ENCODE assay signal across 12 cellular contexts in genomic region chr12:45183263-45183662, GRCh38. TPM values are rescaled to one million over a fixed set of nuclear protein-coding genes. Genes with fewer than 3 reads are reported as not detected.
A peak's percentile ranks its signal among the peaks of the same experiment; 100 is the strongest.
DNase-seq lines count a peak whose midpoint lies in the region; ATAC-seq and TF ChIP-seq lines count a peak whose summit lies in the region.
"Had no signal": no experiment of that assay in that cellular context is flagged by ENCODE, and none has a peak within 500 bp of the region (broad histone marks: within the 10 kb centered on the region; RNA-seq: fewer than 3 reads in every experiment).

No MANE protein-coding gene starts in this region.

- TF ChIP-seq POLR2A in upper lobe of left lung (IDR thresholded peaks at IDR 0.05), result no peak

- H3K4me1 ChIP-seq in cardiac muscle cell (ENCODE audit: low read depth), result peaks cover 8% of the 10 kb centered on the region
- no peaks in the 10 kb centered on the region for H3K4me1 ChIP-seq in upper lobe of left lung

- intact Hi-C loops in left cardiac atrium (cut with DNase I), result loop anchor here in 1 of 2 donors (10.0 kb wide), 1 partner anchor 202 kb away; no protein-coding TSS in a partner anchor

- H3K27ac ChIP-seq in cardiac muscle cell (no peak overlapping the region), upper lobe of left lung (no peak overlapping the region)
- H3K27ac ChIP-seq: skin epidermis had no signal

- no peak for TF ChIP-seq EP300 in upper lobe of left lung (IDR thresholded peaks at IDR 0.05)

- peak; percentile 50 for TF ChIP-seq CTCF in cardiac muscle cell (IDR thresholded peaks at IDR 0.05; ENCODE audit: low read depth, low read length)
- TF ChIP-seq CTCF in foreskin fibroblast (IDR thresholded peaks at IDR 0.05; ENCODE audit: low read depth, low read length), result peak; percentile 42
- TF ChIP-seq CTCF in upper lobe of left lung (IDR thresholded peaks at IDR 0.05), result peak in 4 of 6 experiments; percentile 19 to 34 (median 28)

- WGBS in upper lobe of left lung, 2 donors, result 72 to 73% methylated on average over 2 of the region's 2 CpGs

- peak in 1 of 2 donors; percentile 40 for DNase-seq in cardiac muscle cell (ENCODE audit: low read depth in 1 of 2, low spot score in 1 of 2)
- DNase-seq in left cardiac atrium, result no peak
- peak in 1 of 2 donors; percentile 41 for DNase-seq in foreskin fibroblast
- DNase-seq in upper lobe of left lung, result no peak
- no peak for DNase-seq in activated effector memory CD4-positive, alpha-beta T cell treated with anti-CD3 and anti-CD28 coated beads, Interleukin-2, amount 50 U/mL, for 16 hours
- DNase-seq in NCI-H82 (lab: John Stamatoyannopoulos, UW), result no peak
- DNase-seq: activated T-cell treated with anti-CD3 and anti-CD28 coated beads for 4 hours, NCI-H748 treated with DMSO at 0.1 percent for 48 hours, substantia nigra had no signal

- H3K4me3 ChIP-seq in cardiac muscle cell (no peak overlapping the region), foreskin fibroblast (ENCODE audit: low read depth in 1 of 2, low read length in 2 of 2) (no peak overlapping the region), upper lobe of left lung (no peak overlapping the region)
- H3K4me3 ChIP-seq: skin epidermis had no signal

- no peak for ATAC-seq in left cardiac atrium
- ATAC-seq in SK-N-SH treated with all-trans-retinoic acid at 6 μM for 48 hours, result peak; percentile 79
- ATAC-seq in upper lobe of left lung (ENCODE audit: low FRiP score in 2 of 2), result no peak
- ATAC-seq in GM18502 (IDR thresholded peaks at IDR 0.05; ENCODE audit: poor library complexity, unreplicated experiment), result no peak

- no peaks in the 10 kb centered on the region for H3K36me3 ChIP-seq in cardiac muscle cell
- H3K36me3 ChIP-seq in upper lobe of left lung, result no peaks in the 10 kb centered on the region

- no peaks in the 10 kb centered on the region for H3K27me3 ChIP-seq in cardiac muscle cell
- no peaks in the 10 kb centered on the region for H3K27me3 ChIP-seq in upper lobe of left lung

- H3K9me3 ChIP-seq in cardiac muscle cell (ENCODE audit: low read depth), result no peaks in the 10 kb centered on the region
- H3K9me3 ChIP-seq in upper lobe of left lung, result peaks cover 9 to 13% (median 12%) of the 10 kb centered on the region in 4 donors

TF ChIP-seq in SK-N-SH treated with all-trans-retinoic acid at 6 μM for 48 hours, 23 proteins besides CTCF, POLR2A, EP300 and RAD21:
- no peak for TF ChIP-seq CREB5 (CRISPR knock-in tag; IDR thresholded peaks at IDR 0.05; ENCODE audit: low read depth)
- no peak for TF ChIP-seq ZFP30 (CRISPR knock-in tag; IDR thresholded peaks at IDR 0.05)
- no peak for TF ChIP-seq RARB (CRISPR knock-in tag; IDR thresholded peaks at IDR 0.05)
- no peak for TF ChIP-seq ZC3H10 (CRISPR knock-in tag; IDR thresholded peaks at IDR 0.05)
- TF ChIP-seq PPARA (CRISPR knock-in tag; IDR thresholded peaks at IDR 0.05; ENCODE audit: borderline replicate concordance), result no peak
- TF ChIP-seq TCF4 (CRISPR knock-in tag; IDR thresholded peaks at IDR 0.05; ENCODE audit: borderline replicate concordance), result no peak
- TF ChIP-seq OSR1 (CRISPR knock-in tag; IDR thresholded peaks at IDR 0.05), result no peak
- TF ChIP-seq ZNF70 (CRISPR knock-in tag; IDR thresholded peaks at IDR 0.05), result no peak
- TF ChIP-seq ISL1 (CRISPR knock-in tag; IDR thresholded peaks at IDR 0.05), result no peak
- TF ChIP-seq, protein P1, sequence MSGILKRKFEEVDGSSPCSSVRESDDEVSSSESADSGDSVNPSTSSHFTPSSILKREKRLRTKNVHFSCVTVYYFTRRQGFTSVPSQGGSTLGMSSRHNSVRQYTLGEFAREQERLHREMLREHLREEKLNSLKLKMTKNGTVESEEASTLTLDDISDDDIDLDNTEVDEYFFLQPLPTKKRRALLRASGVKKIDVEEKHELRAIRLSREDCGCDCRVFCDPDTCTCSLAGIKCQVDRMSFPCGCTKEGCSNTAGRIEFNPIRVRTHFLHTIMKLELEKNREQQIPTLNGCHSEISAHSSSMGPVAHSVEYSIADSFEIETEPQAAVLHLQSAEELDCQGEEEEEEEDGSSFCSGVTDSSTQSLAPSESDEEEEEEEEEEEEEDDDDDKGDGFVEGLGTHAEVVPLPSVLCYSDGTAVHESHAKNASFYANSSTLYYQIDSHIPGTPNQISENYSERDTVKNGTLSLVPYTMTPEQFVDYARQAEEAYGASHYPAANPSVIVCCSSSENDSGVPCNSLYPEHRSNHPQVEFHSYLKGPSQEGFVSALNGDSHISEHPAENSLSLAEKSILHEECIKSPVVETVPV (CRISPR knock-in tag; IDR thresholded peaks at IDR 0.05), result no peak
- TF ChIP-seq, protein P2, sequence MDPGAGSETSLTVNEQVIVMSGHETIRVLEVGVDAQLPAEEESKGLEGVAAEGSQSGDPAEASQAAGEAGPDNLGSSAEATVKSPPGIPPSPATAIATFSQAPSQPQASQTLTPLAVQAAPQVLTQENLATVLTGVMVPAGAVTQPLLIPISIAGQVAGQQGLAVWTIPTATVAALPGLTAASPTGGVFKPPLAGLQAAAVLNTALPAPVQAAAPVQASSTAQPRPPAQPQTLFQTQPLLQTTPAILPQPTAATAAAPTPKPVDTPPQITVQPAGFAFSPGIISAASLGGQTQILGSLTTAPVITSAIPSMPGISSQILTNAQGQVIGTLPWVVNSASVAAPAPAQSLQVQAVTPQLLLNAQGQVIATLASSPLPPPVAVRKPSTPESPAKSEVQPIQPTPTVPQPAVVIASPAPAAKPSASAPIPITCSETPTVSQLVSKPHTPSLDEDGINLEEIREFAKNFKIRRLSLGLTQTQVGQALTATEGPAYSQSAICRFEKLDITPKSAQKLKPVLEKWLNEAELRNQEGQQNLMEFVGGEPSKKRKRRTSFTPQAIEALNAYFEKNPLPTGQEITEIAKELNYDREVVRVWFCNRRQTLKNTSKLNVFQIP (CRISPR knock-in tag; IDR thresholded peaks at IDR 0.05; ENCODE audit: borderline replicate concordance, low read depth), result no peak
- TF ChIP-seq BACH2 (CRISPR knock-in tag; IDR thresholded peaks at IDR 0.05; ENCODE audit: borderline replicate concordance), result no peak
- TF ChIP-seq ZNF8 (CRISPR knock-in tag; IDR thresholded peaks at IDR 0.05), result no peak
- TF ChIP-seq ESRRG (CRISPR knock-in tag; IDR thresholded peaks at IDR 0.05), result no peak

RNA-seq across cellular contexts. Expression of gene ANO6, which starts 32.6 kb away (rescaled TPM):
- total RNA-seq in cardiac muscle cell (34.8 and 50.8 TPM in 2 replicates), left cardiac atrium (10 to 100 TPM; 47.2 to 48.9 TPM), upper lobe of left lung (10 to 100 TPM; 26.2 to 83.7 (median 57.9) TPM)
- 36.0 and 53.1 TPM in 2 replicates for polyA plus RNA-seq in cardiac muscle cell
